In the genomic region with DNA sequence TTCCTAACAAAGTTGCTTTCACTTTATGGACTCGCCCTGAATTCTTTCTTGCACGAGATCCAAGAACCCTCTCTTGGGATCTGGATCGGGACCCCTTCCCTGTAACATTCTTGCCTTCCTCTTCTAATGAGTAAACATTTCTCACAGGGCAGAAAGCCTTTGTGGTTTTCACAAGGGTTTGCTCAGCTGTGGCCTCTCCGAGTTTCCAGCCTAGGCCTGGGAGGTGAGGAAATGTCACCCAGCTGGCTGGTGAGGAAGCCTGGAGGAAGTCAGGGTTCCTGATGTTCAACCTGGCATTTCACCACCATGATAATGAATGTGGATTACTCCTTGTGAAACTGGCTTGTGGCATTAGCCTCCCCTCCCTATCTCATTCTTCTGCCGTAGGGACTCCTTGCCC, we compare ENCODE assay signal across 27 cellular contexts.
DNase-seq lines count a peak whose midpoint lies in the region; ATAC-seq and TF ChIP-seq lines count a peak whose summit lies in the region.
"Had no signal": no experiment of that assay in that cellular context is flagged by ENCODE, and none has a peak within 500 bp of the region (broad histone marks: within the 10 kb centered on the region; RNA-seq: fewer than 3 reads in every experiment).

No MANE protein-coding gene starts in this region.

- TF ChIP-seq CTCF in left ventricle myocardium inferior (IDR thresholded peaks at IDR 0.05; ENCODE audit: borderline replicate concordance) = no peak
- TF ChIP-seq CTCF in upper lobe of right lung (IDR thresholded peaks at IDR 0.05) = no peak

- no peak overlapping the region for H3K4me3 ChIP-seq in left ventricle myocardium inferior
- no peak overlapping the region for H3K4me3 ChIP-seq in upper lobe of right lung
- H3K4me3 ChIP-seq: breast epithelium, colonic mucosa had no signal

- H3K36me3 ChIP-seq in left ventricle myocardium inferior (no peaks in the 10 kb centered on the region), upper lobe of right lung (no peaks in the 10 kb centered on the region)
- H3K36me3 ChIP-seq: breast epithelium, colonic mucosa had no signal

- no peaks in the 10 kb centered on the region for H3K27me3 ChIP-seq in left ventricle myocardium inferior (ENCODE audit: low read depth)
- H3K27me3 ChIP-seq in upper lobe of right lung = no peaks in the 10 kb centered on the region
- H3K27me3 ChIP-seq: breast epithelium, colonic mucosa had no signal

- DNase-seq in left ventricle myocardium superior (no peak), left ventricle myocardium inferior (no peak), NCI-H2029 (lab: John Stamatoyannopoulos, UW) (peak; percentile 60), kidney tubule cell (ENCODE audit: low spot score) (peak; percentile 4), upper lobe of right lung (peak; percentile 62)
- DNase-seq in activated CD4-positive, alpha-beta T cell treated with anti-CD3 and anti-CD28 coated beads for 1 hour = no peak
- DNase-seq: activated CD4-positive, alpha-beta T cell treated with anti-CD3 and anti-CD28 coated beads, Interleukin-2, amount 50 U/mL, for 1 hour; activated CD8-positive, alpha-beta memory T cell treated with anti-CD3 and anti-CD28 coated beads, Interleukin-2, amount 10 ng/mL, durations not matched to agents 7 days and 5 days; activated naive CD4-positive, alpha-beta T cell treated with anti-CD3 and anti-CD28 coated beads for 36 hours; activated T-cell treated with anti-CD3 and anti-CD28 coated beads, Interleukin-2, amount 50 U/mL, for 72 hours; amygdala; CD4-positive, alpha-beta T cell; colonic mucosa; effector memory CD4-positive, alpha-beta T cell; erythroblast; foreskin melanocyte; hypothalamus; NCI-H1105 treated with DMSO at 0.1 percent for 48 hours; NCI-H2171; T-helper 2 cell; trophoblast cell had no signal

- H3K27ac ChIP-seq in left ventricle myocardium inferior (replicated peaks) = no peak overlapping the region
- no peak overlapping the region for H3K27ac ChIP-seq in upper lobe of right lung
- H3K27ac ChIP-seq: breast epithelium, colonic mucosa, parathyroid adenoma, VCaP had no signal

- intact Hi-C loops in left ventricle myocardium superior (cut with micrococcal nuclease) = no loop called here
- intact Hi-C loops in left ventricle myocardium inferior (cut with micrococcal nuclease) = no loop called here
- intact Hi-C loops in upper lobe of right lung (cut with DNase I) = no loop called here

- H3K9me3 ChIP-seq in left ventricle myocardium inferior (replicated peaks) = peaks cover 4% of the 10 kb centered on the region
- no peaks in the 10 kb centered on the region for H3K9me3 ChIP-seq in upper lobe of right lung
- H3K9me3 ChIP-seq: breast epithelium, colonic mucosa had no signal

- H3K4me1 ChIP-seq in left ventricle myocardium inferior = no peaks in the 10 kb centered on the region
- H3K4me1 ChIP-seq in upper lobe of right lung = no peaks in the 10 kb centered on the region
- H3K4me1 ChIP-seq: breast epithelium, colonic mucosa, parathyroid adenoma had no signal

- peak; percentile 24 for ATAC-seq in left ventricle myocardium superior
- peak; percentile 70 for ATAC-seq in upper lobe of right lung
- no peak for ATAC-seq in GM19023 (IDR thresholded peaks at IDR 0.05; ENCODE audit: unreplicated experiment)
- no peak for ATAC-seq in GM18511 (IDR thresholded peaks at IDR 0.05; ENCODE audit: unreplicated experiment)
- ATAC-seq: activated CD8-positive, alpha-beta memory T cell treated with anti-CD3 and anti-CD28 coated beads, Interleukin-2, amount 10 ng/mL, durations not matched to agents 7 days and 5 days; activated T-cell treated with anti-CD3 and anti-CD28 coated beads, Interleukin-2, amount 50 U/mL, for 72 hours; HCT116 had no signal

Comparison
In these comparisons a context has a peak if more than half of its experiments do, and no peak if none do; other contexts are left out.
1. ATAC-seq: peak in left ventricle myocardium superior (single experiment) and upper lobe of right lung (single experiment); none in GM19023 (single experiment) and GM18511 (single experiment).
2. DNase-seq: peak in NCI-H2029 (single experiment), kidney tubule cell (single experiment) and upper lobe of right lung (single experiment); none in left ventricle myocardium superior (single experiment), left ventricle myocardium inferior (single experiment) and activated CD4-positive, alpha-beta T cell treated with anti-CD3 and anti-CD28 coated beads for 1 hour (single experiment).